In genomic region chr4:133402616-133403015, GRCh38 we compare ENCODE assay signal across 24 cellular contexts.
A peak's percentile ranks its signal among the peaks of the same experiment; 100 is the strongest.
DNase-seq lines count a peak whose midpoint lies in the region; ATAC-seq and TF ChIP-seq lines count a peak whose summit lies in the region.
"Had no signal": no experiment of that assay in that cellular context is flagged by ENCODE, and none has a peak within 500 bp of the region (broad histone marks: within the 10 kb centered on the region; RNA-seq: fewer than 3 reads in every experiment).

No MANE protein-coding gene starts in this region.

- no peak overlapping the region for H3K4me2 ChIP-seq in hepatocyte

- no peak overlapping the region for H3K4me3 ChIP-seq in brain microvascular endothelial cell (ENCODE audit: low read depth, low read length)
- no peak overlapping the region for H3K4me3 ChIP-seq in hepatocyte
- H3K4me3 ChIP-seq in lower lobe of right lung, result no peak overlapping the region
- H3K4me3 ChIP-seq: coronary artery, HAP-1, left lung, mucosa of descending colon, spleen, upper lobe of left lung had no signal

- no peak for TF ChIP-seq CTCF in brain microvascular endothelial cell (IDR thresholded peaks at IDR 0.05; ENCODE audit: low read depth, low read length, missing control alignments)
- no peak for TF ChIP-seq CTCF in hepatocyte (IDR thresholded peaks at IDR 0.05; ENCODE audit: poor library complexity)
- TF ChIP-seq CTCF in lower lobe of right lung (IDR thresholded peaks at IDR 0.05), result no peak

- intact Hi-C loops in lower lobe of right lung (cut with DNase I), result no loop called here

- 22% methylated on average over 1 of the region's 1 CpG for WGBS in hepatocyte (ENCODE audit: low lambda C conversion rate, missing lambda C conversion rate)

- no peak for ATAC-seq in activated CD4-positive, CD25-positive, alpha-beta regulatory T cell treated with anti-CD3 and anti-CD28 coated beads, Interleukin-2, amount 50 U/mL, for 24 hours
- no peak for ATAC-seq in lower lobe of right lung
- no peak for ATAC-seq in HG03439 (IDR thresholded peaks at IDR 0.05; ENCODE audit: unreplicated experiment)
- ATAC-seq: left lung, mucosa of descending colon had no signal

- no peaks in the 10 kb centered on the region for H3K79me2 ChIP-seq in hepatocyte

- H3K4me1 ChIP-seq in hepatocyte (ENCODE audit: insufficient read depth), result no peaks in the 10 kb centered on the region
- no peaks in the 10 kb centered on the region for H3K4me1 ChIP-seq in lower lobe of right lung
- H3K4me1 ChIP-seq: HAP-1, left lung, spleen, upper lobe of left lung had no signal

- no peaks in the 10 kb centered on the region for H4K20me1 ChIP-seq in hepatocyte (ENCODE audit: insufficient read depth, poor library complexity, severe bottlenecking)

- no peaks in the 10 kb centered on the region for H3K27me3 ChIP-seq in brain microvascular endothelial cell (replicated peaks)
- no peaks in the 10 kb centered on the region for H3K27me3 ChIP-seq in hepatocyte
- H3K27me3 ChIP-seq in lower lobe of right lung (ENCODE audit: low read depth), result no peaks in the 10 kb centered on the region
- H3K27me3 ChIP-seq: left lung, spleen, upper lobe of left lung had no signal

- H3K36me3 ChIP-seq in brain microvascular endothelial cell (replicated peaks) (no peaks in the 10 kb centered on the region), hepatocyte (replicated peaks; ENCODE audit: insufficient read depth, low read depth) (no peaks in the 10 kb centered on the region), lower lobe of right lung (no peaks in the 10 kb centered on the region)
- H3K36me3 ChIP-seq: HAP-1, left lung, spleen, upper lobe of left lung had no signal

- no peak overlapping the region for H2AFZ ChIP-seq in hepatocyte

- H3K27ac ChIP-seq in brain microvascular endothelial cell (no peak overlapping the region), hepatocyte (no peak overlapping the region), lower lobe of right lung (no peak overlapping the region)
- H3K27ac ChIP-seq: C4-2B, coronary artery, left lung, spleen, upper lobe of left lung had no signal

- in situ Hi-C loops in brain microvascular endothelial cell (cut with HindIII; ENCODE audit: low pct_ligation_motif_present, low sequenced_read_pairs), result no loop called here

- peak; percentile 20 for DNase-seq in EL
- peak; percentile 51 for DNase-seq in NCI-H226
- peak; percentile 8 for DNase-seq in brain microvascular endothelial cell
- peak; percentile 19 for DNase-seq in hepatocyte (ENCODE audit: low spot score)
- DNase-seq in activated effector memory CD4-positive, alpha-beta T cell treated with Interleukin-2 at 50 U/mL for 16 hours, result no peak
- DNase-seq in lower lobe of right lung, result no peak
- DNase-seq: activated CD4-positive, alpha-beta T cell treated with anti-CD3 and anti-CD28 coated beads, Interleukin-2, amount 50 U/mL, for 1 hour; activated gamma-delta T cell treated with Interleukin-2 at 50 U/mL for 16 hours; anterior cingulate cortex; GF-D8; KG1; left lung; mucosa of descending colon; NCI-H1092 treated with DMSO at 0.1 percent for 48 hours; NCI-H2081; NCI-H510A treated with DMSO at 0.1 percent for 48 hours; Right ventricle myocardium superior; spleen; upper lobe of left lung had no signal

- H3K9me3 ChIP-seq in hepatocyte (ENCODE audit: low read depth) (no peaks in the 10 kb centered on the region), lower lobe of right lung (no peaks in the 10 kb centered on the region)
- H3K9me3 ChIP-seq: HAP-1, left lung, mucosa of descending colon, spleen, upper lobe of left lung had no signal

- no peaks in the 10 kb centered on the region for H3K9me2 ChIP-seq in hepatocyte (replicated peaks; ENCODE audit: insufficient read depth)

Comparison
In these comparisons a context has a peak if more than half of its experiments do, and no peak if none do; other contexts are left out.
1. DNase-seq: peak in EL (single experiment), NCI-H226 (single experiment), brain microvascular endothelial cell (single experiment) and hepatocyte (single experiment); none in activated effector memory CD4-positive, alpha-beta T cell treated with Interleukin-2 at 50 U/mL for 16 hours (single experiment) and lower lobe of right lung (single experiment).